Comparison of ENCODE assay signal across 8 cellular contexts in the genomic region with DNA sequence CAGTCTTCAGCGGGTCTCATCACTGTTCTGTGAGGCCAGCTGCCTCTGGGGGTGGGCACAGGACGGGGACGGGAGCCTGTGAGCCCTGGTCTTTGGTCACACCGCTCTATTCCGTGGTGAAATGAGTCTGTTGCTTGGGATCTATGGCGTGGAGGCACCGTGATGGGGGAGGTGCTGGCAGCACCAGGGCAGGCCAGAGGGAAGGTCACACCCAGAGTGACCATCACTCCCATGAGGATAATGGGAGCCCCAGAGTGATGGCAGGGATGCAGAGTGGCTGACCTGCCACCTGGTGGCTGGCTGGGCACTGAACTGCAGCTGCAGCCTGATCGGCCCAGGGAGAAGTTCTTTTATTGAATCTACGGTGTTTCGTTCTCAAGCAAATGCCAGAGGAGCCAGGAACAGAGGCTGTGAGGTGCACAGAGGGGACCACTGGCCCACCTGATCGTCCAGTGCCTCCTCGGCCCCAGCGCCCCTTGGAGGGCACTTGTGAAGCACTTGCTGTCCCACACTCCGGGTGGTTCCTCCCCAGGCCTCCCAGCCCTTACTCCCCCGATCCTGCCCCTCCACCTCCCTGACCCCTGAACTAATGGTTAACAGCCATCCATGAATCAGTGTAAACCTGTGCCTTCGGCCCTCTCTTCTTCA. TPM values are rescaled to one million over a fixed set of nuclear protein-coding genes. Genes with fewer than 3 reads are reported as not detected.
DNase-seq lines count a peak whose midpoint lies in the region; ATAC-seq and TF ChIP-seq lines count a peak whose summit lies in the region.

No MANE protein-coding gene starts in this region.

- H3K9me3 ChIP-seq in AG04450 (ENCODE audit: control insufficient read depth, insufficient read depth, low read length) (no peaks in the 10 kb centered on the region), heart left ventricle (no peaks in the 10 kb centered on the region), spleen (no peaks in the 10 kb centered on the region), uterus (no peaks in the 10 kb centered on the region)

- 64 to 75% (median 71%) methylated on average over 15 to 16 of the region's 16 CpGs for WGBS in heart left ventricle, 4 donors
- 77 to 82% (median 81%) methylated on average over 12 to 16 of the region's 16 CpGs for WGBS in spleen, 5 donors

- H3K36me3 ChIP-seq in heart left ventricle (no peaks in the 10 kb centered on the region), spleen (no peaks in the 10 kb centered on the region), uterus (no peaks in the 10 kb centered on the region)

- no peak for TF ChIP-seq POLR2A in heart left ventricle (IDR thresholded peaks at IDR 0.05)
- TF ChIP-seq POLR2A in spleen (IDR thresholded peaks at IDR 0.05) = no peak
- no peak for TF ChIP-seq POLR2A in uterus (IDR thresholded peaks at IDR 0.05)

- peak in 3 of 4 donors; percentile 50 to 64 (median 61) for ATAC-seq in heart left ventricle

- peak; percentile 42; the same call in 1 of the 2 replicates for TF ChIP-seq CTCF in AG04450 (IDR thresholded peaks at IDR 0.05; ENCODE audit: low read depth, low read length)
- TF ChIP-seq CTCF in heart left ventricle (IDR thresholded peaks at IDR 0.05) = peak; percentile 33 to 63 (median 54)
- TF ChIP-seq CTCF in spleen (IDR thresholded peaks at IDR 0.05 in 8 of 11, conservative IDR thresholded peaks at IDR 0.05 in 3 of 11) = peak in 8 of 11 experiments; percentile 24 to 55 (median 34)
- TF ChIP-seq CTCF in uterus (IDR thresholded peaks at IDR 0.05) = peak in 2 of 4 experiments; percentile 6 to 37

- H3K4me1 ChIP-seq in heart left ventricle (no peaks in the 10 kb centered on the region), spleen (no peaks in the 10 kb centered on the region), uterus (no peaks in the 10 kb centered on the region)

- CTCF ChIA-PET in AG04450 (lab: Charles Lee) = no interaction called here

- H3K4me3 ChIP-seq in AG04450 (ENCODE audit: low read depth, low read length) = no peak overlapping the region
- no peak overlapping the region for H3K4me3 ChIP-seq in heart left ventricle
- H3K4me3 ChIP-seq in spleen = no peak overlapping the region
- H3K4me3 ChIP-seq in uterus = no peak overlapping the region

- intact Hi-C loops in heart left ventricle (cut with DNase I) = loop anchor here (1.0 to 10.0 kb wide), 7 partner anchors 80 to 123 kb away; no protein-coding TSS in a partner anchor
- intact Hi-C loops in spleen (cut with DNase I; ENCODE audit: low total_unique reads) = no loop called here
- intact Hi-C loops in uterus (cut with DNase I; ENCODE audit: low total_unique reads) = no loop called here

- H3K27me3 ChIP-seq in AG04450 (ENCODE audit: control insufficient read depth, insufficient read depth, low read length) (peaks cover 10% of the 10 kb centered on the region), heart left ventricle (peaks cover 0 to 9% (median 0%) of the 10 kb centered on the region in 9 donors), spleen (replicated peaks in 1 of 7) (peaks cover 0 to 3% (median 0%) of the 10 kb centered on the region in 7 donors), uterus (no peaks in the 10 kb centered on the region)

- no peak overlapping the region for H3K27ac ChIP-seq in AG04450 (ENCODE audit: low read depth, low read length)
- no peak overlapping the region for H3K27ac ChIP-seq in heart left ventricle
- H3K27ac ChIP-seq in spleen = no peak overlapping the region
- H3K27ac ChIP-seq in uterus = no peak overlapping the region

- no peak for DNase-seq in AG04450 (ENCODE audit: low read depth, low spot score)
- peak; percentile 29 for DNase-seq in H4 (ENCODE audit: low spot score)
- DNase-seq in SW 1271 (lab: John Stamatoyannopoulos, UW) = peak; percentile 24 to 41
- DNase-seq in heart left ventricle = peak in 1 of 5 donors; percentile 63
- DNase-seq in spleen = peak; percentile 63
- no peak for DNase-seq in uterus
- DNase-seq in T-helper 2 cell = no peak
- DNase-seq in activated naive CD4-positive, alpha-beta T cell treated with Interleukin-2 at 50 U/mL for 16 hours = no peak

- POLR2A ChIA-PET in AG04450 (lab: Yijun Ruan, JAX) = no interaction called here

RNA-seq across cellular contexts. Expression of gene KCNIP3, which starts 17.9 kb away (rescaled TPM):
- 0.12 and 0.24 TPM in 2 replicates for polyA plus RNA-seq in AG04450 (2011; rRNA removed)
- polyA minus RNA-seq in AG04450 (2011; rRNA and poly(A)+ RNA removed) = 0.35 TPM in 1 of 2 replicates, not detected in the other
- 4.3 and 6.1 TPM in 2 replicates for total RNA-seq in H4 (2014; rRNA removed; shearing (Covaris generic))
- total RNA-seq in heart left ventricle = 1 to 10 TPM; 2.7 to 8.3 (median 4.0) TPM
- polyA plus RNA-seq in heart left ventricle = 1 to 10 TPM; 2.7 to 4.3 TPM
- 1 to 10 TPM; 2.6 to 5.2 (median 4.2) TPM for total RNA-seq in spleen
- 1 to 10 TPM in 1 of 3 donors, under 1 TPM in 2; 0.59 to 1.8 (median 0.85) TPM for polyA plus RNA-seq in spleen
- total RNA-seq in uterus = 10 to 100 TPM in 2 of 4 donors, 1 to 10 TPM in 2; 1.5 to 18.3 (median 10.8) TPM

RNA-seq across cellular contexts. Expression of gene PROM2, which starts 40.8 kb away (rescaled TPM):
- polyA plus RNA-seq in AG04450 (2011; rRNA removed) (0.10 and 0.12 TPM in 2 replicates), heart left ventricle (1 to 10 TPM in 1 of 2 donors, under 1 TPM in 1; 0.35 to 1.4 TPM), spleen (under 1 TPM; 0.21 to 0.74 (median 0.52) TPM)
- polyA minus RNA-seq in AG04450 (2011; rRNA and poly(A)+ RNA removed) = 0.13 and 0.83 TPM in 2 replicates
- total RNA-seq in H4 (2014; rRNA removed; shearing (Covaris generic)) = 0.10 and 0.35 TPM in 2 replicates
- total RNA-seq in heart left ventricle (1 to 10 TPM in 5 of 9 donors, under 1 TPM in 4; 0.36 to 1.9 (median 1.1) TPM), spleen (1 to 10 TPM in 6 of 7 donors, under 1 TPM in 1; 0.50 to 4.9 (median 2.7) TPM), uterus (10 to 100 TPM in 2 of 4 donors, 1 to 10 TPM in 2; 1.5 to 13.8 (median 7.1) TPM)

Comparison
In these comparisons a context has a peak if more than half of its experiments do, and no peak if none do; other contexts are left out.
1. DNase-seq: peak in H4 (single experiment), SW 1271 (2 of 2) and spleen (single experiment); none in AG04450 (single experiment), uterus (0 of 2), T-helper 2 cell (0 of 5) and activated naive CD4-positive, alpha-beta T cell treated with Interleukin-2 at 50 U/mL for 16 hours (single experiment).
2. intact Hi-C loops: an anchor here in heart left ventricle (1.0 to 10.0 kb wide); none called in spleen and uterus.